Comparison of ENCODE assay signal across 8 cellular contexts in genomic region chr3:141875893-141876380, GRCh38. TPM values are rescaled to one million over a fixed set of nuclear protein-coding genes. Genes with fewer than 3 reads are reported as not detected.
DNase-seq lines count a peak whose midpoint lies in the region; ATAC-seq, FAIRE-seq and TF ChIP-seq lines count a peak whose summit lies in the region.

No MANE protein-coding gene starts in this region.

- H3K36me3 ChIP-seq in SK-N-SH (replicated peaks in 1 of 2; ENCODE audit: control insufficient read depth in 1 of 2, insufficient read depth in 2 of 2, low read length in 1 of 2) (no peaks in the 10 kb centered on the region), body of pancreas (replicated peaks in 1 of 2; ENCODE audit: insufficient read depth in 1 of 2, low read depth in 2 of 2) (no peaks in the 10 kb centered on the region), iPS-20b (ENCODE audit: insufficient read depth, low read depth, low read length) (0 out of 2 replicates have a peak, but pooled peaks cover 4% of the 10 kb centered on the region), small intestine (ENCODE audit: control insufficient read depth in 2 of 2, insufficient read depth in 2 of 2, low read length in 2 of 2) (no peaks in the 10 kb centered on the region)

- peaks cover 13% of the 10 kb centered on the region; the same call in 1 of the 2 replicates for H4K20me1 ChIP-seq in SK-N-SH (ENCODE audit: insufficient read depth)

- 1% methylated on average over 30 of the region's 42 CpGs for WGBS in SK-N-SH (ENCODE audit: low lambda C conversion rate)
- 1% methylated on average over 42 of the region's 42 CpGs; no CpG with 5 or more reads in 1 of the 2 donors for WGBS in body of pancreas, 2 donors
- 0% methylated on average over 40 to 42 of the region's 42 CpGs for WGBS in small intestine, 3 donors

- H3K9me2 ChIP-seq in SK-N-SH: no peaks in the 10 kb centered on the region

- H3K9me3 ChIP-seq in SK-N-SH (no peaks in the 10 kb centered on the region), body of pancreas (no peaks in the 10 kb centered on the region), iPS-20b (ENCODE audit: insufficient read depth, low read depth, low read length) (no peaks in the 10 kb centered on the region), small intestine (ENCODE audit: control insufficient read depth, low read depth) (no peaks in the 10 kb centered on the region)

- H3K4me1 ChIP-seq in SK-N-SH (ENCODE audit: control insufficient read depth in 1 of 2, insufficient read depth in 2 of 2, low read depth in 1 of 2, low read length in 1 of 2) (peaks cover 0 to 6% of the 10 kb centered on the region in 2 experiments; a peak in 3 of 4 replicates), body of pancreas (peaks cover 22% of the 10 kb centered on the region), iPS-20b (ENCODE audit: insufficient read depth, low read length) (peaks cover 9% of the 10 kb centered on the region; the same call in 1 of the 2 replicates), small intestine (ENCODE audit: control insufficient read depth in 2 of 2, insufficient read depth in 1 of 2, low read depth in 1 of 2, low read length in 1 of 2) (peaks cover 0 to 3% of the 10 kb centered on the region in 2 donors)

- H3K4me3 ChIP-seq in HL-60 (replicated peaks; ENCODE audit: insufficient read depth, low read length): peak overlapping the region; percentile 74
- peak overlapping the region; percentile 79 to 85 for H3K4me3 ChIP-seq in SK-N-SH (ENCODE audit: low read depth in 2 of 2, low read length in 1 of 2)
- H3K4me3 ChIP-seq in body of pancreas: peak overlapping the region; percentile 55 to 82
- H3K4me3 ChIP-seq in iPS-20b (ENCODE audit: low read length): peak overlapping the region; percentile 92
- peak overlapping the region; percentile 94 to 100 for H3K4me3 ChIP-seq in small intestine (ENCODE audit: low read depth in 1 of 2, low read length in 2 of 2)

- POLR2A ChIA-PET in SK-N-SH (lab: Yijun Ruan, JAX): interaction anchor here (1.0 to 1.2 kb wide), 2 partner anchors 137 to 138 kb away, joined by 3 to 9 read pairs; partner anchors contain the start of gene RNF7

- peaks cover 4% of the 10 kb centered on the region for H3F3A ChIP-seq in SK-N-SH (replicated peaks; ENCODE audit: insufficient read depth)

- CTCF ChIA-PET in SK-N-SH (lab: Yijun Ruan, JAX): interaction anchor here (0.6 to 2.3 kb wide), 30 partner anchors 8 to 422 kb away, joined by 3 to 45 read pairs (median 5); partner anchors contain the start of gene RNF7

- peak overlapping the region; percentile 94 for H2AFZ ChIP-seq in SK-N-SH (ENCODE audit: low read depth)

- peaks cover 40% of the 10 kb centered on the region for H3K79me2 ChIP-seq in SK-N-SH (ENCODE audit: insufficient read depth)

- TF ChIP-seq CTCF in HL-60 (IDR thresholded peaks at IDR 0.05; ENCODE audit: insufficient read depth, low read length) (no peak), SK-N-SH (IDR thresholded peaks at IDR 0.05) (no peak), body of pancreas (IDR thresholded peaks at IDR 0.05) (no peak)

- peak overlapping the region; percentile 87 for H3K27ac ChIP-seq in HL-60 (replicated peaks)
- H3K27ac ChIP-seq in SK-N-SH (ENCODE audit: low read depth in 2 of 2, low read length in 1 of 2): peak overlapping the region; percentile 95
- H3K27ac ChIP-seq in body of pancreas: peak overlapping the region; percentile 80 to 98 (median 92)
- no peak overlapping the region for H3K27ac ChIP-seq in iPS-20b (ENCODE audit: low read length)
- H3K27ac ChIP-seq in small intestine (ENCODE audit: low read depth in 1 of 2, low read length in 1 of 2): peak overlapping the region; percentile 94 to 100

- no peak for FAIRE-seq in small intestine (lab: Jason Lieb, UNC)

- intact Hi-C loops in body of pancreas (cut with DNase I): no loop called here

- peak in 2 of 3 donors; percentile 21 to 47 for TF ChIP-seq POLR2A in body of pancreas (IDR thresholded peaks at IDR 0.05)

- DNase-seq in Daoy (ENCODE audit: low read depth) (peak; percentile 71), HL-60 (ENCODE audit: low read depth in 1 of 2, low spot score in 1 of 2) (peak; percentile 56 to 78), SK-N-SH (peak; percentile 72), body of pancreas (peak; percentile 41 to 55 (median 53)), small intestine (no peak), HuH-7 (ENCODE audit: low spot score) (no peak)

- H3K27me3 ChIP-seq in HL-60 (ENCODE audit: insufficient read depth, poor library complexity, severe bottlenecking) (no peaks in the 10 kb centered on the region), SK-N-SH (ENCODE audit: insufficient read depth) (no peaks in the 10 kb centered on the region), body of pancreas (no peaks in the 10 kb centered on the region), iPS-20b (ENCODE audit: insufficient read depth, low read length) (no peaks in the 10 kb centered on the region), small intestine (ENCODE audit: control insufficient read depth in 2 of 2, insufficient read depth in 2 of 2, low read length in 2 of 2) (no peaks in the 10 kb centered on the region)

- no peak for TF ChIP-seq EP300 in SK-N-SH (IDR thresholded peaks at IDR 0.05; ENCODE audit: borderline replicate concordance in 1 of 2, low read depth in 1 of 2, low read length in 1 of 2)

- ATAC-seq in GM21360 (IDR thresholded peaks at IDR 0.05; ENCODE audit: unreplicated experiment): peak; percentile 38
- ATAC-seq in body of pancreas: peak; percentile 60

- H3K9ac ChIP-seq in SK-N-SH: peak overlapping the region; percentile 81
- peak overlapping the region; percentile 71; the same call in 1 of the 2 replicates for H3K9ac ChIP-seq in iPS-20b (ENCODE audit: low read depth, low read length)

- peak overlapping the region; percentile 68 for H3K4me2 ChIP-seq in SK-N-SH

- TF ChIP-seq RAD21 in SK-N-SH (IDR thresholded peaks at IDR 0.05; ENCODE audit: low read length): no peak

TF ChIP-seq in SK-N-SH, 30 proteins besides CTCF, POLR2A, EP300 and RAD21:
- no peak for TF ChIP-seq MEF2A (IDR thresholded peaks at IDR 0.05; ENCODE audit: borderline replicate concordance, low read depth)
- TF ChIP-seq FOSL2 (IDR thresholded peaks at IDR 0.05; ENCODE audit: borderline replicate concordance, low read depth): no peak
- TF ChIP-seq TAF1 (IDR thresholded peaks at IDR 0.05; ENCODE audit: borderline replicate concordance, low read depth, low read length): no peak
- TF ChIP-seq REST (IDR thresholded peaks at IDR 0.05; ENCODE audit: low read depth, low read length): no peak
- TF ChIP-seq NFIC (IDR thresholded peaks at IDR 0.05; ENCODE audit: borderline replicate concordance): no peak
- TF ChIP-seq RXRA (IDR thresholded peaks at IDR 0.05; ENCODE audit: borderline replicate concordance, low read depth): no peak
TF ChIP-seq in SK-N-SH: peak in this region for 0.

RNA-seq across cellular contexts. Expression of gene ATP1B3, which starts 0.5 kb away (rescaled TPM):
- total RNA-seq in Daoy (2014; rRNA removed; shearing (Covaris generic)): 40.6 and 45.8 TPM in 2 replicates
- polyA plus RNA-seq in SK-N-SH (2012; rRNA removed) (74.6 and 86.3 TPM in 2 replicates), small intestine (100 to 1,000 TPM; 174 to 308 (median 207) TPM)
- polyA plus RNA-seq in SK-N-SH (2012; cell fraction: cytosol; rRNA removed): 121 and 169 TPM in 2 replicates
- 49.8 and 108 TPM in 2 replicates for polyA plus RNA-seq in SK-N-SH (2012; cell fraction: nucleus; rRNA removed)
- total RNA-seq in body of pancreas: 10 to 100 TPM; 13.2 to 28.0 TPM

Comparison
In these comparisons a context has a peak if more than half of its experiments do, and no peak if none do; other contexts are left out.
1. DNase-seq: peak in Daoy (single experiment), HL-60 (2 of 2), SK-N-SH (single experiment) and body of pancreas (4 of 4); none in small intestine (single experiment) and HuH-7 (single experiment).
2. Peak in every context shown above with its lines, with median percentiles within 50 percentile points of each other: H3K4me3 ChIP-seq.